Comparison of ENCODE assay signal across 12 cellular contexts in genomic region chr15:58484794-58485600, GRCh38. TPM values are rescaled to one million over a fixed set of nuclear protein-coding genes. Genes with fewer than 3 reads are reported as not detected.
DNase-seq lines count a peak whose midpoint lies in the region; ATAC-seq lines count a peak whose summit lies in the region.
"Had no signal": no experiment of that assay in that cellular context is flagged by ENCODE, and none has a peak within 500 bp of the region (broad histone marks: within the 10 kb centered on the region; RNA-seq: fewer than 3 reads in every experiment).

No MANE protein-coding gene starts in this region.

- no peaks in the 10 kb centered on the region for H3K27me3 Mint-ChIP-seq in activated T-cell treated with anti-CD3 and anti-CD28 coated beads, Interleukin-2, amount 50 U/mL, for 72 hours (ENCODE audit: low read depth)
- no peaks in the 10 kb centered on the region for H3K27me3 Mint-ChIP-seq in activated naive CD8-positive, alpha-beta T cell

- peak; percentile 50 to 72 for ATAC-seq in activated T-cell treated with anti-CD3 and anti-CD28 coated beads, Interleukin-2, amount 50 U/mL, for 72 hours (replicated peaks in 1 of 2)
- ATAC-seq in stimulated activated effector memory CD8-positive, alpha-beta T cell treated with anti-CD3 and anti-CD28 coated beads, Interleukin-12 subunit alpha, Interleukin-12 subunit beta, amount 100 ng/mL, for 72 hours, result peak; percentile 82

- no peaks in the 10 kb centered on the region for H3K36me3 Mint-ChIP-seq in activated T-cell treated with anti-CD3 and anti-CD28 coated beads, Interleukin-2, amount 50 U/mL, for 72 hours (ENCODE audit: insufficient read depth in 2 of 2)
- no peaks in the 10 kb centered on the region for H3K36me3 Mint-ChIP-seq in activated naive CD8-positive, alpha-beta T cell
- no peaks in the 10 kb centered on the region for H3K36me3 Mint-ChIP-seq in stimulated activated effector memory CD8-positive, alpha-beta T cell treated with anti-CD3 and anti-CD28 coated beads, Interleukin-12 subunit alpha, Interleukin-12 subunit beta, amount 100 ng/mL, for 72 hours
- H3K36me3 Mint-ChIP-seq: stimulated activated memory B cell treated with anti-CD40 and anti-IgM and Interleukin-4, amounts not matched to agents 10 μg/mL and 1 μg/mL and 100 μg/mL, for 72 hours had no signal

- H3K27ac Mint-ChIP-seq in activated T-cell treated with anti-CD3 and anti-CD28 coated beads, Interleukin-2, amount 50 U/mL, for 72 hours, result peak overlapping the region; percentile 13
- H3K27ac Mint-ChIP-seq in activated naive CD8-positive, alpha-beta T cell, result peak overlapping the region; percentile 89
- H3K27ac Mint-ChIP-seq in stimulated activated effector memory CD8-positive, alpha-beta T cell treated with anti-CD3 and anti-CD28 coated beads, Interleukin-12 subunit alpha, Interleukin-12 subunit beta, amount 100 ng/mL, for 72 hours, result peak overlapping the region; percentile 70
- H3K27ac Mint-ChIP-seq: stimulated activated memory B cell treated with anti-CD40 and anti-IgM and Interleukin-4, amounts not matched to agents 10 μg/mL and 1 μg/mL and 100 μg/mL, for 72 hours had no signal

- H3K9me3 Mint-ChIP-seq in activated T-cell treated with anti-CD3 and anti-CD28 coated beads, Interleukin-2, amount 50 U/mL, for 72 hours, result peaks cover 2 to 5% of the 10 kb centered on the region in 2 donors
- no peaks in the 10 kb centered on the region for H3K9me3 Mint-ChIP-seq in activated naive CD8-positive, alpha-beta T cell (ENCODE audit: low read depth)
- no peaks in the 10 kb centered on the region for H3K9me3 Mint-ChIP-seq in stimulated activated effector memory CD8-positive, alpha-beta T cell treated with anti-CD3 and anti-CD28 coated beads, Interleukin-12 subunit alpha, Interleukin-12 subunit beta, amount 100 ng/mL, for 72 hours
- H3K9me3 Mint-ChIP-seq: neural crest cell; stimulated activated memory B cell treated with anti-CD40 and anti-IgM and Interleukin-4, amounts not matched to agents 10 μg/mL and 1 μg/mL and 100 μg/mL, for 72 hours had no signal

- H3K4me3 Mint-ChIP-seq in activated T-cell treated with anti-CD3 and anti-CD28 coated beads, Interleukin-2, amount 50 U/mL, for 72 hours, result peak overlapping the region; percentile 31 to 59
- H3K4me3 Mint-ChIP-seq in activated naive CD8-positive, alpha-beta T cell, result peak overlapping the region; percentile 55
- peak overlapping the region; percentile 46 for H3K4me3 Mint-ChIP-seq in stimulated activated effector memory CD8-positive, alpha-beta T cell treated with anti-CD3 and anti-CD28 coated beads, Interleukin-12 subunit alpha, Interleukin-12 subunit beta, amount 100 ng/mL, for 72 hours
- H3K4me3 Mint-ChIP-seq: neural crest cell; stimulated activated memory B cell treated with anti-CD40 and anti-IgM and Interleukin-4, amounts not matched to agents 10 μg/mL and 1 μg/mL and 100 μg/mL, for 72 hours had no signal

- in situ Hi-C loops in G401 (cut with HindIII; ENCODE audit: low sequenced_read_pairs), result no loop called here

- H3K4me1 Mint-ChIP-seq in activated T-cell treated with anti-CD3 and anti-CD28 coated beads, Interleukin-2, amount 50 U/mL, for 72 hours (ENCODE audit: low read depth), result peaks cover 36% of the 10 kb centered on the region
- H3K4me1 Mint-ChIP-seq in activated naive CD8-positive, alpha-beta T cell (ENCODE audit: low read depth), result peaks cover 45% of the 10 kb centered on the region
- peaks cover 30% of the 10 kb centered on the region for H3K4me1 Mint-ChIP-seq in stimulated activated effector memory CD8-positive, alpha-beta T cell treated with anti-CD3 and anti-CD28 coated beads, Interleukin-12 subunit alpha, Interleukin-12 subunit beta, amount 100 ng/mL, for 72 hours
- H3K4me1 Mint-ChIP-seq: neural crest cell; stimulated activated memory B cell treated with anti-CD40 and anti-IgM and Interleukin-4, amounts not matched to agents 10 μg/mL and 1 μg/mL and 100 μg/mL, for 72 hours had no signal

- peak in 1 of 2 donors; percentile 35 for DNase-seq in activated T-cell treated with anti-CD3 and anti-CD28 coated beads, Interleukin-2, amount 50 U/mL, for 72 hours
- DNase-seq in activated T-cell treated with anti-CD3 and anti-CD28 coated beads for 4 hours (no peak), NOMO-1 treated with dmso at 0.1 percent for 144 hours (lab: John Stamatoyannopoulos, UW; ENCODE audit: unreplicated experiment) (peak; percentile 89), NCI-H1694 treated with DMSO at 0.1 percent for 48 hours (lab: John Stamatoyannopoulos, UW) (no peak), middle frontal gyrus (ENCODE audit: extremely low spot score, low spot score) (no peak), G401 (ENCODE audit: low spot score) (no peak)
- DNase-seq in stimulated activated effector memory CD8-positive, alpha-beta T cell treated with anti-CD3 and anti-CD28 coated beads, Interleukin-12 subunit alpha, Interleukin-12 subunit beta, amount 100 ng/mL, for 72 hours (ENCODE audit: low spot score in 2 of 2), result peak; percentile 25 to 78
- DNase-seq: H7, SHP77 had no signal

RNA-seq across cellular contexts. Expression of gene LIPC, which starts 53.2 kb away (rescaled TPM):
- 1 to 10 TPM in 1 of 2 donors, under 1 TPM in 1; 0.93 to 2.2 TPM for total RNA-seq in activated T-cell treated with anti-CD3 and anti-CD28 coated beads, Interleukin-2, amount 50 U/mL, for 72 hours
- total RNA-seq in G401 (2014; rRNA removed; shearing (Covaris generic)), result not detected in 2 replicates
- total RNA-seq: H7, neural crest cell had no signal

Comparison
In these comparisons a context has a peak if more than half of its experiments do, and no peak if none do; other contexts are left out.
1. DNase-seq: peak in NOMO-1 treated with dmso at 0.1 percent for 144 hours (single experiment) and stimulated activated effector memory CD8-positive, alpha-beta T cell treated with anti-CD3 and anti-CD28 coated beads, Interleukin-12 subunit alpha, Interleukin-12 subunit beta, amount 100 ng/mL, for 72 hours (2 of 2); none in activated T-cell treated with anti-CD3 and anti-CD28 coated beads for 4 hours (single experiment), NCI-H1694 treated with DMSO at 0.1 percent for 48 hours (single experiment), middle frontal gyrus (single experiment) and G401 (single experiment).
2. H3K27ac Mint-ChIP-seq: peak in every context shown above with its lines; median percentile 89 in activated naive CD8-positive, alpha-beta T cell; 70 in stimulated activated effector memory CD8-positive, alpha-beta T cell treated with anti-CD3 and anti-CD28 coated beads, Interleukin-12 subunit alpha, Interleukin-12 subunit beta, amount 100 ng/mL, for 72 hours; 13 in activated T-cell treated with anti-CD3 and anti-CD28 coated beads, Interleukin-2, amount 50 U/mL, for 72 hours.
3. Peak in every context shown above with its lines, with median percentiles within 50 percentile points of each other: H3K4me3 Mint-ChIP-seq.